ENCODE assay signal across 1 cellular context in the genomic region with DNA sequence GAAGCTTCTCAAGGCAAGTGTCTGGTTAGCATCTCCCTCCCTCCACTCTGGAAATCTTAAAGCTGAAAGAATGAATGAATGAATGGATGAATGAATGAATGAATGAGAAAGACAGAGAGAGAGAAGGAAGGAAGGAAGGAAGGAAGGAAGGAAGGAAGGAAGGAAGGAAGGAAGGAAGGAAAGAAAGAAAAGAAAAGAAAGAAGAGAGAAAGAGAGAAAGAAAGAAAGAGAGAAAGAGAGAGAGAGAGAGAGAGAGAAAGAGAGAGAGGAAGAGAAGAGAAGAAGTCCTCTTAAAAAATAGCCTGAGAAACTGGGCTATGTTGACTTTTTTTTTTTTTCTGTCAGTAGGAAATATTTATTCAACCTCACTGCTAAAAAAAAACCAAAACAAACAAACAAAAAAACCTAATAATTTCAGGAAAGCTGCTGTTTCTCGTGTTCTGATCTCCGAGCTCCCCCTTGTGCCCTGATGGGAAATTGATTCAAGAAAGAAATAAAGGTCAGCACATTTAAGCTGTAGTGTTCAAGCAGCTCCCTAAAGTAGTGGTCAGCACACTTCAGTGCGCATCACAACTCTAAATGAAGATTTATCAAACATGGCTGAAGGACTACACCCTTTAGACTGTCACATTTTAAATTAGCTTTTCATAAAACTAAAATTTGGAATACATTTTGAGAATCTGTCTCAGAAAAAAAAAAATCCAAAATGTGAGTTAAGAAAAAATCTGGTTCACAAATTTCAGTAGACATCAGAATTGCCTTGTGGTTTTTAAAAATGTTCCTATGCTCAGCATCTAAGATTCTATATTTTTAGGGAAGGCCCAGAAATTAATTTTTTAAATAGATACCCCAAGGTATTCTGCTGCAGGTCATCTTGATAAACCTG.
A peak's percentile ranks its signal among the peaks of the same experiment; 100 is the strongest.
TF ChIP-seq lines count a peak whose summit lies in the region.

No MANE protein-coding gene starts in this region.

TF ChIP-seq in K562, 482 proteins besides CTCF, POLR2A, EP300 and RAD21 (continued from another document and continues in another):
- TF ChIP-seq TCF15 (CRISPR knock-in tag; IDR thresholded peaks at IDR 0.05) (no peak), NR2C1 (IDR thresholded peaks at IDR 0.05) (no peak), NR2C1 (tag; IDR thresholded peaks at IDR 0.05) (no peak), TAF9B (IDR thresholded peaks at IDR 0.05; ENCODE audit: partially characterized antibody) (no peak), HMG20B (CRISPR knock-in tag; IDR thresholded peaks at IDR 0.05) (no peak), HNRNPK (IDR thresholded peaks at IDR 0.05; ENCODE audit: low read depth, low read length, poor library complexity, severe bottlenecking) (no peak), IRF2 (CRISPR knock-in tag; IDR thresholded peaks at IDR 0.05) (no peak), ZNF512 (tag; IDR thresholded peaks at IDR 0.05) (peak; percentile 98), CEBPG (CRISPR knock-in tag; IDR thresholded peaks at IDR 0.05) (no peak), CEBPG (tag; conservative IDR thresholded peaks at IDR 0.05 in 1 of 2, IDR thresholded peaks at IDR 0.05 in 1 of 2) (no peak), SIRT6 (IDR thresholded peaks at IDR 0.05; ENCODE audit: low read depth, low read length) (no peak), SRSF1 (IDR thresholded peaks at IDR 0.05; ENCODE audit: low read depth, low read length) (no peak), POLR2B (IDR thresholded peaks at IDR 0.05; ENCODE audit: low read depth, partially characterized antibody) (no peak), ZNF318 (IDR thresholded peaks at IDR 0.05; ENCODE audit: borderline replicate concordance in 1 of 2, low read depth in 1 of 2) (no peak), LARP7 (IDR thresholded peaks at IDR 0.05) (peak; percentile 44; the same call in 1 of the 2 replicates), YY1 (IDR thresholded peaks at IDR 0.05; ENCODE audit: borderline replicate concordance in 1 of 3, control insufficient read depth in 1 of 3, extremely low read depth in 1 of 3, insufficient read depth in 3 of 3, insufficient read length in 1 of 3, insufficient replicate concordance in 2 of 3, low read depth in 1 of 3, low read length in 2 of 3) (no peak), ZFP91 (CRISPR knock-in tag; IDR thresholded peaks at IDR 0.05) (no peak), EGR1 (conservative IDR thresholded peaks at IDR 0.05) (no peak), LCOR (CRISPR knock-in tag; IDR thresholded peaks at IDR 0.05) (no peak), RBM25 (IDR thresholded peaks at IDR 0.05; ENCODE audit: low read depth, low read length, severe bottlenecking) (no peak), ZNF175 (CRISPR knock-in tag; IDR thresholded peaks at IDR 0.05; ENCODE audit: low read depth) (no peak), EWSR1 (IDR thresholded peaks at IDR 0.05; ENCODE audit: borderline replicate concordance, low read depth, partially characterized antibody) (no peak), HMGN3 (IDR thresholded peaks at IDR 0.05; ENCODE audit: borderline replicate concordance, extremely low read depth, insufficient read length, low read depth, low read length) (no peak), ZNF184 (CRISPR knock-in tag; IDR thresholded peaks at IDR 0.05) (no peak), ZFP1 (CRISPR knock-in tag; IDR thresholded peaks at IDR 0.05) (no peak), ZNF436 (CRISPR knock-in tag; IDR thresholded peaks at IDR 0.05) (no peak), CREM (IDR thresholded peaks at IDR 0.05; ENCODE audit: low read depth) (no peak), ASH1L (IDR thresholded peaks at IDR 0.05; ENCODE audit: borderline replicate concordance, low read depth, partially characterized antibody) (peak; percentile 21), ARID2 (IDR thresholded peaks at IDR 0.05) (0 out of 2 replicates have a peak, but pooled peaks have one; percentile 20), E2F3 (CRISPR knock-in tag; IDR thresholded peaks at IDR 0.05) (no peak), MAX (CRISPR knock-in tag; IDR thresholded peaks at IDR 0.05) (no peak), C11orf30 (IDR thresholded peaks at IDR 0.05; ENCODE audit: low read depth) (peak; percentile 49; the same call in 1 of the 2 replicates), CEBPB (tag; IDR thresholded peaks at IDR 0.05) (no peak), ILK (tag; IDR thresholded peaks at IDR 0.05; ENCODE audit: borderline replicate concordance, low read depth) (no peak), ZNF316 (IDR thresholded peaks at IDR 0.05) (peak; percentile 78), ZNF24 (IDR thresholded peaks at IDR 0.05) (peak; percentile 90), HLTF (IDR thresholded peaks at IDR 0.05) (no peak), HDAC3 (IDR thresholded peaks at IDR 0.05; ENCODE audit: borderline replicate concordance, partially characterized antibody) (no peak), TGIF2 (CRISPR knock-in tag; IDR thresholded peaks at IDR 0.05) (no peak), NCOA2 (IDR thresholded peaks at IDR 0.05; ENCODE audit: partially characterized antibody in 2 of 2) (no peak), POLR3A (IDR thresholded peaks at IDR 0.05; ENCODE audit: borderline replicate concordance, extremely low read depth, insufficient read depth, insufficient read length) (no peak), PRPF4 (IDR thresholded peaks at IDR 0.05; ENCODE audit: insufficient read depth, low read depth, low read length, poor library complexity, severe bottlenecking) (no peak), ZNF212 (CRISPR knock-in tag; IDR thresholded peaks at IDR 0.05) (no peak)
- TF ChIP-seq, protein P1, sequence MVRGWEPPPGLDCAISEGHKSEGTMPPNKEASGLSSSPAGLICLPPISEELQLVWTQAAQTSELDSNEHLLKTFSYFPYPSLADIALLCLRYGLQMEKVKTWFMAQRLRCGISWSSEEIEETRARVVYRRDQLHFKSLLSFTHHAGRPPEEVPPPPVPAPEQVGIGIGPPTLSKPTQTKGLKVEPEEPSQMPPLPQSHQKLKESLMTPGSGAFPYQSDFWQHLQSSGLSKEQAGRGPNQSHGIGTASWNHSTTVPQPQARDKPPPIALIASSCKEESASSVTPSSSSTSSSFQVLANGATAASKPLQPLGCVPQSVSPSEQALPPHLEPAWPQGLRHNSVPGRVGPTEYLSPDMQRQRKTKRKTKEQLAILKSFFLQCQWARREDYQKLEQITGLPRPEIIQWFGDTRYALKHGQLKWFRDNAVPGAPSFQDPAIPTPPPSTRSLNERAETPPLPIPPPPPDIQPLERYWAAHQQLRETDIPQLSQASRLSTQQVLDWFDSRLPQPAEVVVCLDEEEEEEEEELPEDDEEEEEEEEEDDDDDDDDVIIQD (CRISPR knock-in tag; IDR thresholded peaks at IDR 0.05), result no peak
- TF ChIP-seq, protein P2, sequence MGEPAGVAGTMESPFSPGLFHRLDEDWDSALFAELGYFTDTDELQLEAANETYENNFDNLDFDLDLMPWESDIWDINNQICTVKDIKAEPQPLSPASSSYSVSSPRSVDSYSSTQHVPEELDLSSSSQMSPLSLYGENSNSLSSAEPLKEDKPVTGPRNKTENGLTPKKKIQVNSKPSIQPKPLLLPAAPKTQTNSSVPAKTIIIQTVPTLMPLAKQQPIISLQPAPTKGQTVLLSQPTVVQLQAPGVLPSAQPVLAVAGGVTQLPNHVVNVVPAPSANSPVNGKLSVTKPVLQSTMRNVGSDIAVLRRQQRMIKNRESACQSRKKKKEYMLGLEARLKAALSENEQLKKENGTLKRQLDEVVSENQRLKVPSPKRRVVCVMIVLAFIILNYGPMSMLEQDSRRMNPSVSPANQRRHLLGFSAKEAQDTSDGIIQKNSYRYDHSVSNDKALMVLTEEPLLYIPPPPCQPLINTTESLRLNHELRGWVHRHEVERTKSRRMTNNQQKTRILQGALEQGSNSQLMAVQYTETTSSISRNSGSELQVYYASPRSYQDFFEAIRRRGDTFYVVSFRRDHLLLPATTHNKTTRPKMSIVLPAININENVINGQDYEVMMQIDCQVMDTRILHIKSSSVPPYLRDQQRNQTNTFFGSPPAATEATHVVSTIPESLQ (CRISPR knock-in tag; IDR thresholded peaks at IDR 0.05), result no peak
